ENCODE assay signal across 13 cellular contexts in genomic region chr22:19988965-19989724, GRCh38.
"Had no signal": no experiment of that assay in that cellular context is flagged by ENCODE, and none has a peak within 500 bp of the region (broad histone marks: within the 10 kb centered on the region; RNA-seq: fewer than 3 reads in every experiment).

No MANE protein-coding gene starts in this region.

- H3K36me3 ChIP-seq: uterus had no signal

- DNase-seq: activated CD4-positive, alpha-beta T cell treated with anti-CD3 and anti-CD28 coated beads, Interleukin-2, amount 50 U/mL, for 1 hour; activated naive CD4-positive, alpha-beta T cell treated with anti-CD3 and anti-CD28 coated beads, Interleukin-2, amount 10 ng/mL, durations not matched to agents 7 days and 5 days; activated T-cell treated with anti-CD3 and anti-CD28 coated beads for 4 hours; amniotic stem cell; left colon; stimulated activated CD4-positive, alpha-beta T cell treated with anti-CD3 and anti-CD28 coated beads, Interleukin-2, amount 100 ng/mL, for 24 hours; stimulated activated naive CD4-positive, alpha-beta T cell treated with Interleukin-2 at 50 U/mL for 16 hours; uterus had no signal

- H3K36me3 Mint-ChIP-seq: activated naive CD4-positive, alpha-beta T cell treated with anti-CD3 and anti-CD28 coated beads, Interleukin-2, amount 10 ng/mL, durations not matched to agents 7 days and 5 days; brain had no signal

- ATAC-seq: activated T-helper 17 cell treated with anti-CD3 and anti-CD28 coated beads, Interleukin-2, amount 50 U/mL, for 72 hours; esophagus mucosa; left colon; sciatic nerve had no signal

- H3K4me3 ChIP-seq: uterus had no signal

- FAIRE-seq: endometrium had no signal

- H3K27me3 ChIP-seq: uterus had no signal

- H3K27me3 Mint-ChIP-seq: brain had no signal

- H3K4me3 Mint-ChIP-seq: activated naive CD4-positive, alpha-beta T cell treated with anti-CD3 and anti-CD28 coated beads, Interleukin-2, amount 10 ng/mL, durations not matched to agents 7 days and 5 days had no signal

- H3K27ac ChIP-seq: uterus had no signal

- H3K27ac Mint-ChIP-seq: activated naive CD4-positive, alpha-beta T cell treated with anti-CD3 and anti-CD28 coated beads, Interleukin-2, amount 10 ng/mL, durations not matched to agents 7 days and 5 days; activated T-helper 17 cell treated with anti-CD3 and anti-CD28 coated beads, Interleukin-2, amount 50 U/mL, for 72 hours had no signal

- H3K4me1 Mint-ChIP-seq: activated T-helper 17 cell treated with anti-CD3 and anti-CD28 coated beads, Interleukin-2, amount 50 U/mL, for 72 hours had no signal

- H3K9me3 ChIP-seq: uterus had no signal

- H3K9me3 Mint-ChIP-seq: activated naive CD4-positive, alpha-beta T cell treated with anti-CD3 and anti-CD28 coated beads, Interleukin-2, amount 10 ng/mL, durations not matched to agents 7 days and 5 days; activated T-helper 17 cell treated with anti-CD3 and anti-CD28 coated beads, Interleukin-2, amount 50 U/mL, for 72 hours; brain had no signal
